In genomic region chr4:8754634-8755589, GRCh38 we compare ENCODE assay signal across 15 cellular contexts.
"Had no signal": no experiment of that assay in that cellular context is flagged by ENCODE, and none has a peak within 500 bp of the region (broad histone marks: within the 10 kb centered on the region; RNA-seq: fewer than 3 reads in every experiment).

No MANE protein-coding gene starts in this region.

- H2AFZ ChIP-seq: neural progenitor cell, parathyroid adenoma had no signal

- H3K9me3 Mint-ChIP-seq: activated T-helper 17 cell treated with anti-CD3 and anti-CD28 coated beads, Interleukin-2, amount 50 U/mL, for 72 hours had no signal

- H3K36me3 Mint-ChIP-seq: activated naive CD8-positive, alpha-beta T cell; neural progenitor cell; stimulated activated memory B cell treated with anti-CD40 and anti-IgM and Interleukin-4, amounts not matched to agents 10 μg/mL and 1 μg/mL and 100 μg/mL, for 72 hours had no signal

- H3K4me1 ChIP-seq: foreskin keratinocyte, neural progenitor cell, parathyroid adenoma had no signal

- H3K36me3 ChIP-seq: brain microvascular endothelial cell, neural progenitor cell had no signal

- H3K27me3 ChIP-seq: brain microvascular endothelial cell, foreskin keratinocyte had no signal

- H3K27me3 Mint-ChIP-seq: activated naive CD8-positive, alpha-beta T cell; stimulated activated memory B cell treated with anti-CD40 and anti-IgM and Interleukin-4, amounts not matched to agents 10 μg/mL and 1 μg/mL and 100 μg/mL, for 72 hours had no signal

- H3K79me2 ChIP-seq: parathyroid adenoma had no signal

- ATAC-seq: activated CD8-positive, alpha-beta T cell treated with anti-CD3 and anti-CD28 coated beads, Interleukin-2, amount 10 ng/mL, durations not matched to agents 7 days and 5 days; activated T-helper 17 cell treated with anti-CD3 and anti-CD28 coated beads, Interleukin-2, amount 50 U/mL, for 72 hours; foreskin keratinocyte; left lobe of liver; stimulated activated memory B cell treated with anti-CD40 and anti-IgM and Interleukin-4, amounts not matched to agents 10 μg/mL and 1 μg/mL and 100 μg/mL, for 72 hours had no signal

- H3K9ac ChIP-seq: neural progenitor cell, parathyroid adenoma had no signal

- H3K27ac Mint-ChIP-seq: activated CD8-positive, alpha-beta T cell treated with anti-CD3 and anti-CD28 coated beads, Interleukin-2, amount 10 ng/mL, durations not matched to agents 7 days and 5 days; activated naive CD8-positive, alpha-beta T cell; activated T-helper 17 cell treated with anti-CD3 and anti-CD28 coated beads, Interleukin-2, amount 50 U/mL, for 72 hours; neural progenitor cell; stimulated activated memory B cell treated with anti-CD40 and anti-IgM and Interleukin-4, amounts not matched to agents 10 μg/mL and 1 μg/mL and 100 μg/mL, for 72 hours had no signal

- H3K4me3 Mint-ChIP-seq: activated CD8-positive, alpha-beta T cell treated with anti-CD3 and anti-CD28 coated beads, Interleukin-2, amount 10 ng/mL, durations not matched to agents 7 days and 5 days; activated naive CD8-positive, alpha-beta T cell; activated T-helper 17 cell treated with anti-CD3 and anti-CD28 coated beads, Interleukin-2, amount 50 U/mL, for 72 hours; neural progenitor cell; stimulated activated memory B cell treated with anti-CD40 and anti-IgM and Interleukin-4, amounts not matched to agents 10 μg/mL and 1 μg/mL and 100 μg/mL, for 72 hours had no signal

- DNase-seq: activated CD8-positive, alpha-beta T cell treated with anti-CD3 and anti-CD28 coated beads, Interleukin-2, amount 10 ng/mL, durations not matched to agents 7 days and 5 days; amygdala; brain microvascular endothelial cell; cerebellar nuclear complex; foreskin keratinocyte; retina; small intestine; T-helper 9 cell; trophoblast cell had no signal

- H3K4me1 Mint-ChIP-seq: activated T-helper 17 cell treated with anti-CD3 and anti-CD28 coated beads, Interleukin-2, amount 50 U/mL, for 72 hours; neural progenitor cell; stimulated activated memory B cell treated with anti-CD40 and anti-IgM and Interleukin-4, amounts not matched to agents 10 μg/mL and 1 μg/mL and 100 μg/mL, for 72 hours had no signal

- H3K4me3 ChIP-seq: neural progenitor cell had no signal

- H3K4me2 ChIP-seq: neural progenitor cell had no signal

- H3K27ac ChIP-seq: brain microvascular endothelial cell, foreskin keratinocyte, neural progenitor cell, parathyroid adenoma had no signal

- FAIRE-seq: small intestine had no signal
